In genomic region chr14:73757381-73757780, GRCh38 we compare ENCODE assay signal across 9 cellular contexts. TPM values are rescaled to one million over a fixed set of nuclear protein-coding genes. Genes with fewer than 3 reads are reported as not detected.
DNase-seq lines count a peak whose midpoint lies in the region; ATAC-seq and TF ChIP-seq lines count a peak whose summit lies in the region.
"Had no signal": no experiment of that assay in that cellular context is flagged by ENCODE, and none has a peak within 500 bp of the region (broad histone marks: within the 10 kb centered on the region; RNA-seq: fewer than 3 reads in every experiment).

No MANE protein-coding gene starts in this region.

- H3K27me3 Mint-ChIP-seq in activated CD4-positive, alpha-beta T cell treated with anti-CD3 and anti-CD28 coated beads, Interleukin-2, amount 10 ng/mL, durations not matched to agents 7 days and 5 days: no peaks in the 10 kb centered on the region
- no peaks in the 10 kb centered on the region for H3K27me3 Mint-ChIP-seq in activated naive CD8-positive, alpha-beta T cell treated with anti-CD3 and anti-CD28 coated beads, Interleukin-2, amount 50 U/mL, for 24 hours
- H3K27me3 Mint-ChIP-seq in memory B cell: no peaks in the 10 kb centered on the region

- H3K4me1 ChIP-seq in tibial artery (peaks cover 0 to 88% (median 83%) of the 10 kb centered on the region in 4 donors), mucosa of descending colon (ENCODE audit: low read depth) (peaks cover 75% of the 10 kb centered on the region)

- no peak for TF ChIP-seq CTCF in tibial artery (IDR thresholded peaks at IDR 0.05)
- no peak for TF ChIP-seq CTCF in mucosa of descending colon (IDR thresholded peaks at IDR 0.05)

- POLR2A ChIA-PET in activated CD4-positive, alpha-beta T cell treated with anti-CD3 and anti-CD28 coated beads, Interleukin-2, amount 10 ng/mL, durations not matched to agents 7 days and 5 days (lab: Charles Lee): interaction anchor here (0.6 to 3.2 kb wide), 2 partner anchors 8 to 28 kb away, joined by 5 to 11 read pairs; no protein-coding TSS in a partner anchor

- intact Hi-C loops in tibial artery (cut with DNase I; ENCODE audit: low total_unique reads) (loop anchor here (5.0 to 10.0 kb wide), 2 partner anchors 35 to 67 kb away; no protein-coding TSS in a partner anchor), mucosa of descending colon (cut with DNase I, micrococcal nuclease) (no loop called here)

- peaks cover 82% of the 10 kb centered on the region for H3K4me1 Mint-ChIP-seq in activated CD4-positive, alpha-beta T cell treated with anti-CD3 and anti-CD28 coated beads, Interleukin-2, amount 10 ng/mL, durations not matched to agents 7 days and 5 days
- H3K4me1 Mint-ChIP-seq in activated naive CD8-positive, alpha-beta T cell treated with anti-CD3 and anti-CD28 coated beads, Interleukin-2, amount 50 U/mL, for 24 hours: peaks cover 83% of the 10 kb centered on the region
- peaks cover 70% of the 10 kb centered on the region for H3K4me1 Mint-ChIP-seq in memory B cell

- peak overlapping the region; percentile 90 for H3K4me3 Mint-ChIP-seq in activated CD4-positive, alpha-beta T cell treated with anti-CD3 and anti-CD28 coated beads, Interleukin-2, amount 10 ng/mL, durations not matched to agents 7 days and 5 days
- peak overlapping the region; percentile 91 for H3K4me3 Mint-ChIP-seq in activated naive CD8-positive, alpha-beta T cell treated with anti-CD3 and anti-CD28 coated beads, Interleukin-2, amount 50 U/mL, for 24 hours
- H3K4me3 Mint-ChIP-seq in memory B cell: peak overlapping the region; percentile 83

- no peaks in the 10 kb centered on the region for H3K9me3 Mint-ChIP-seq in activated CD4-positive, alpha-beta T cell treated with anti-CD3 and anti-CD28 coated beads, Interleukin-2, amount 10 ng/mL, durations not matched to agents 7 days and 5 days
- H3K9me3 Mint-ChIP-seq in activated naive CD8-positive, alpha-beta T cell treated with anti-CD3 and anti-CD28 coated beads, Interleukin-2, amount 50 U/mL, for 24 hours: no peaks in the 10 kb centered on the region
- H3K9me3 Mint-ChIP-seq in memory B cell: no peaks in the 10 kb centered on the region

- H3K9me3 ChIP-seq in tibial artery (no peaks in the 10 kb centered on the region), mucosa of descending colon (no peaks in the 10 kb centered on the region)

- CTCF ChIA-PET in activated CD4-positive, alpha-beta T cell treated with anti-CD3 and anti-CD28 coated beads, Interleukin-2, amount 10 ng/mL, durations not matched to agents 7 days and 5 days (lab: Charles Lee): interaction anchor here (0.7 to 8.9 kb wide), 7 partner anchors 8 to 250 kb away, joined by 3 to 102 read pairs (median 9); no protein-coding TSS in a partner anchor

- H3K27ac ChIP-seq in tibial artery: peak overlapping the region; percentile 95 to 96

- H3K27me3 ChIP-seq in tibial artery: no peaks in the 10 kb centered on the region

- H3K36me3 Mint-ChIP-seq in activated CD4-positive, alpha-beta T cell treated with anti-CD3 and anti-CD28 coated beads, Interleukin-2, amount 10 ng/mL, durations not matched to agents 7 days and 5 days (ENCODE audit: low read depth): peaks cover 39% of the 10 kb centered on the region
- peaks cover 29% of the 10 kb centered on the region for H3K36me3 Mint-ChIP-seq in activated naive CD8-positive, alpha-beta T cell treated with anti-CD3 and anti-CD28 coated beads, Interleukin-2, amount 50 U/mL, for 24 hours (ENCODE audit: low read depth)
- no peaks in the 10 kb centered on the region for H3K36me3 Mint-ChIP-seq in memory B cell

- peak overlapping the region; percentile 95 for H3K27ac Mint-ChIP-seq in activated CD4-positive, alpha-beta T cell treated with anti-CD3 and anti-CD28 coated beads, Interleukin-2, amount 10 ng/mL, durations not matched to agents 7 days and 5 days
- peak overlapping the region; percentile 97 for H3K27ac Mint-ChIP-seq in activated naive CD8-positive, alpha-beta T cell treated with anti-CD3 and anti-CD28 coated beads, Interleukin-2, amount 50 U/mL, for 24 hours
- H3K27ac Mint-ChIP-seq in memory B cell: peak overlapping the region; percentile 90

- no peak overlapping the region for H3K4me3 ChIP-seq in tibial artery
- no peak overlapping the region for H3K4me3 ChIP-seq in mucosa of descending colon

- peak; percentile 8 for ATAC-seq in activated naive CD8-positive, alpha-beta T cell treated with anti-CD3 and anti-CD28 coated beads, Interleukin-2, amount 50 U/mL, for 24 hours
- ATAC-seq in memory B cell (ENCODE audit: low read depth): no peak
- ATAC-seq in HG02970 (IDR thresholded peaks at IDR 0.05; ENCODE audit: low FRiP score, unreplicated experiment): no peak
- no peak for ATAC-seq in mucosa of descending colon

- DNase-seq in activated CD4-positive, alpha-beta T cell treated with anti-CD3 and anti-CD28 coated beads, Interleukin-2, amount 10 ng/mL, durations not matched to agents 7 days and 5 days: no peak
- DNase-seq in activated CD4-positive, alpha-beta T cell treated with anti-CD3 and anti-CD28 coated beads, Interleukin-2, amount 50 U/mL, for 48 hours: no peak
- no peak for DNase-seq in activated naive CD8-positive, alpha-beta T cell treated with anti-CD3 and anti-CD28 coated beads, Interleukin-2, amount 50 U/mL, for 24 hours
- DNase-seq in memory B cell (ENCODE audit: low spot score in 2 of 2) (no peak), tibial artery (no peak), mucosa of descending colon (no peak), iPS-NIHi7 (ENCODE audit: extremely low spot score) (no peak)
- DNase-seq: NCI-H2029 had no signal

- H3K36me3 ChIP-seq in tibial artery (no peaks in the 10 kb centered on the region), mucosa of descending colon (ENCODE audit: low read depth) (no peaks in the 10 kb centered on the region)

RNA-seq across cellular contexts. Expression of gene PNMA1, which starts 43.2 kb away (rescaled TPM):
- total RNA-seq in activated CD4-positive, alpha-beta T cell treated with anti-CD3 and anti-CD28 coated beads, Interleukin-2, amount 10 ng/mL, durations not matched to agents 7 days and 5 days: 10 to 100 TPM; 23.3 to 25.9 TPM
- total RNA-seq in mucosa of descending colon: 10 to 100 TPM; 11.7 to 70.7 (median 15.5) TPM
